In the genomic region with DNA sequence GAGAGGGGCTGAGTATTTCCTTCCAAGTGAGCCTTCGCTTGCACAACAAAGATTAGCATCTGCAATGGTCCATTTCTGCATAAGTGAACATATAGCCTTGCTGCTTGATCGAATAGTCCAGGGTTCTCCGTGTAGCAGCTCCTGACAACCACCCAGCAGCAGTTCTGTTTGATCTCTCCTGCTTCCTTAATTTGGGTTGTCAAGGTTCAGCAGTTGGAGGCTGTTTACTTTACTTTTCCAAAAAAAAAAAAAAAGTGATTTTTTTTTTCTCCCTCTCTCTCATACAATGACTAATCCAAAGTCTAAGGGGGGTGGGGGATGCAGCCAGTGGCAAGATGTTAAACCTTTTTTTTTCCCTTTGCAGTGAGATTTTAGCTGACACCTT, we compare ENCODE assay signal across 8 cellular contexts. TPM values are rescaled to one million over a fixed set of nuclear protein-coding genes. Genes with fewer than 3 reads are reported as not detected.
A peak's percentile ranks its signal among the peaks of the same experiment; 100 is the strongest.
DNase-seq lines count a peak whose midpoint lies in the region; ATAC-seq and TF ChIP-seq lines count a peak whose summit lies in the region.

No MANE protein-coding gene starts in this region.

- H3K9ac ChIP-seq in Karpas-422 (ENCODE audit: low read length), result peak overlapping the region; percentile 98

- H3K27ac ChIP-seq in Karpas-422 (ENCODE audit: low read length), result peak overlapping the region; percentile 97

- H3K9me3 ChIP-seq in Karpas-422 (ENCODE audit: low read length) (no peaks in the 10 kb centered on the region), mucosa of descending colon (no peaks in the 10 kb centered on the region)

- H3K36me3 ChIP-seq in Karpas-422 (ENCODE audit: insufficient read depth, low read length) (peaks cover 17% of the 10 kb centered on the region; the same call in 1 of the 2 replicates), mucosa of descending colon (ENCODE audit: low read depth) (no peaks in the 10 kb centered on the region)

- no peak overlapping the region for H2AFZ ChIP-seq in Karpas-422 (ENCODE audit: low read length)

- peaks cover 64% of the 10 kb centered on the region for H3K4me1 ChIP-seq in Karpas-422 (ENCODE audit: low read length)
- H3K4me1 ChIP-seq in mucosa of descending colon (ENCODE audit: low read depth), result peaks cover 23% of the 10 kb centered on the region

- H4K20me1 ChIP-seq in Karpas-422 (ENCODE audit: insufficient read depth, low read depth, low read length), result no peaks in the 10 kb centered on the region

- H3K27me3 ChIP-seq in Karpas-422 (ENCODE audit: low read length), result no peaks in the 10 kb centered on the region

- peaks cover 78% of the 10 kb centered on the region for H3K79me2 ChIP-seq in Karpas-422 (ENCODE audit: low read length)

- H3K9me2 ChIP-seq in Karpas-422 (replicated peaks; ENCODE audit: insufficient read depth, low read length), result no peaks in the 10 kb centered on the region

- DNase-seq in CD1c-positive myeloid dendritic cell (ENCODE audit: extremely low spot score) (peak; percentile 39), Karpas-422 (peak; percentile 83), amniotic epithelial cell (ENCODE audit: low read depth) (peak; percentile 36), mucosa of descending colon (peak in 1 of 3 donors; percentile 47), amygdala (lab: John Stamatoyannopoulos, UW) (no peak), T-helper 1 cell (no peak)

- ATAC-seq in mucosa of descending colon (peak; percentile 6), GM19324 (IDR thresholded peaks at IDR 0.05; ENCODE audit: low FRiP score, unreplicated experiment) (no peak), GM18517 (IDR thresholded peaks at IDR 0.05; ENCODE audit: unreplicated experiment) (no peak)

- intact Hi-C loops in mucosa of descending colon (cut with DNase I, micrococcal nuclease), result loop anchor here (10.0 kb wide), 2 partner anchors 265 to 525 kb away; no protein-coding TSS in a partner anchor

- no peak for TF ChIP-seq CTCF in mucosa of descending colon (IDR thresholded peaks at IDR 0.05)

- H3K4me2 ChIP-seq in Karpas-422 (ENCODE audit: low read depth, low read length, poor library complexity, severe bottlenecking), result peak overlapping the region; percentile 93

- H3K4me3 ChIP-seq in Karpas-422 (ENCODE audit: low read length), result peak overlapping the region; percentile 81
- H3K4me3 ChIP-seq in mucosa of descending colon, result no peak overlapping the region

RNA-seq across cellular contexts. Expression of a gene that starts 3.6 kb away (rescaled TPM):
- total RNA-seq in Karpas-422 (2014; rRNA removed; shearing (Covaris generic); ENCODE audit: low replicate concordance), result 202 and 334 TPM in 2 replicates
- 100 to 1,000 TPM; 133 to 217 (median 214) TPM for total RNA-seq in mucosa of descending colon

Comparison
In these comparisons a context has a peak if more than half of its experiments do, and no peak if none do; other contexts are left out.
1. DNase-seq: peak in CD1c-positive myeloid dendritic cell (single experiment), Karpas-422 (single experiment) and amniotic epithelial cell (single experiment); none in amygdala (0 of 56) and T-helper 1 cell (0 of 5).